11 cellular contexts compared by ENCODE assay signal in the genomic region with DNA sequence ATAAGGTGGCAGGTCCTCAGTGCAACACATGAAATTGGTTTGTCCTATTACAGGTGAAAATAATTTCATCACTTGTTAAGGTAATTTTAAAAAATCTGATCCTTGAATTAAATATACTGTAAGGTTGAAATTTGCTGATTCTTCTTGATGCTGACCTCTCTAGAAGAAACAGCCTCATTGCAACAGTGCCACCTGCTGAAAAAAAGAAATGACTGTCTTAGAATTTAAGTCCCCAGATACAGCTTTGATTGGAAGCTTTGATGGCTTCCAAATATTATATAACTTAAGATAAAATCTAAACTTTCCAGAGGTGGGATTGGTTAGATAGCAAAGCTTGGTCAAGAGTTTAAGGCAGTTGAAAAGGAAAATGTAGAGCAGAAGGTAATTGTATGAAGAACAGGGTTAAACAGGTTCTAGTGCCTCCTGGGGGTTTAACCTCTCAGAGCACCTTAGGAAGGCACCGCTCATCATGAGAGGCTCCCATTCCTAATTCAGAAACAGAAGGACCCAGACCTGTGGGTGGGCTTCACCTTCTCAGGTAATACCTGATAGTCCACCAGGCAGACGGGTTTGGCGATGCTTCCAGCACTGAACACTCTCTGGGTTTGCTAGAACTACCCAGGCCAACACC.
A peak's percentile ranks its signal among the peaks of the same experiment; 100 is the strongest.
DNase-seq lines count a peak whose midpoint lies in the region; ATAC-seq and TF ChIP-seq lines count a peak whose summit lies in the region.
"Had no signal": no experiment of that assay in that cellular context is flagged by ENCODE, and none has a peak within 500 bp of the region (broad histone marks: within the 10 kb centered on the region; RNA-seq: fewer than 3 reads in every experiment).

No MANE protein-coding gene starts in this region.

- no peak overlapping the region for H3K27ac Mint-ChIP-seq in chondrocyte (ENCODE audit: unreplicated experiment)
- H3K27ac Mint-ChIP-seq: activated naive CD4-positive, alpha-beta T cell treated with anti-CD3 and anti-CD28 coated beads, Interleukin-2, amount 50 U/mL, for 72 hours had no signal

- no peak for ATAC-seq in HG02763 (IDR thresholded peaks at IDR 0.05; ENCODE audit: unreplicated experiment)
- ATAC-seq in GM21619 (IDR thresholded peaks at IDR 0.05; ENCODE audit: unreplicated experiment), result no peak
- ATAC-seq in GM21576 (IDR thresholded peaks at IDR 0.05; ENCODE audit: unreplicated experiment), result no peak
- ATAC-seq: activated naive CD4-positive, alpha-beta T cell treated with anti-CD3 and anti-CD28 coated beads, Interleukin-2, amount 50 U/mL, for 72 hours; left ventricle myocardium superior had no signal

- H3K36me3 Mint-ChIP-seq in chondrocyte (ENCODE audit: low read depth), result no peaks in the 10 kb centered on the region
- H3K36me3 Mint-ChIP-seq: activated naive CD4-positive, alpha-beta T cell treated with anti-CD3 and anti-CD28 coated beads, Interleukin-2, amount 50 U/mL, for 72 hours had no signal

- H3K27me3 Mint-ChIP-seq in chondrocyte (ENCODE audit: low read depth), result no peaks in the 10 kb centered on the region

- H3K4me1 Mint-ChIP-seq in chondrocyte (ENCODE audit: low read depth), result no peaks in the 10 kb centered on the region

- TF ChIP-seq CTCF in chondrocyte (IDR thresholded peaks at IDR 0.05), result peak; percentile 62

- DNase-seq in DMS 273 (lab: John Stamatoyannopoulos, UW; ENCODE audit: unreplicated experiment) (peak; percentile 48), DMS 273 treated with DMSO at 0.1 percent for 48 hours (lab: John Stamatoyannopoulos, UW) (no peak), NCI-H345 (lab: John Stamatoyannopoulos, UW) (peak; percentile 7), chondrocyte (ENCODE audit: low spot score) (no peak), renal cortical epithelial cell (ENCODE audit: low read depth) (peak; percentile 0)
- DNase-seq: left ventricle myocardium superior, NCI-H2227 treated with DMSO at 0.1 percent for 48 hours had no signal

- H3K4me3 Mint-ChIP-seq in chondrocyte (ENCODE audit: unreplicated experiment), result no peak overlapping the region

- H3K9me3 Mint-ChIP-seq in chondrocyte (ENCODE audit: low read depth), result peaks cover 6% of the 10 kb centered on the region

Comparison
In these comparisons a context has a peak if more than half of its experiments do, and no peak if none do; other contexts are left out.
1. DNase-seq: peak in DMS 273 (single experiment), NCI-H345 (single experiment) and renal cortical epithelial cell (single experiment); none in DMS 273 treated with DMSO at 0.1 percent for 48 hours (single experiment) and chondrocyte (single experiment).